2 cellular contexts compared by ENCODE assay signal in the genomic region with DNA sequence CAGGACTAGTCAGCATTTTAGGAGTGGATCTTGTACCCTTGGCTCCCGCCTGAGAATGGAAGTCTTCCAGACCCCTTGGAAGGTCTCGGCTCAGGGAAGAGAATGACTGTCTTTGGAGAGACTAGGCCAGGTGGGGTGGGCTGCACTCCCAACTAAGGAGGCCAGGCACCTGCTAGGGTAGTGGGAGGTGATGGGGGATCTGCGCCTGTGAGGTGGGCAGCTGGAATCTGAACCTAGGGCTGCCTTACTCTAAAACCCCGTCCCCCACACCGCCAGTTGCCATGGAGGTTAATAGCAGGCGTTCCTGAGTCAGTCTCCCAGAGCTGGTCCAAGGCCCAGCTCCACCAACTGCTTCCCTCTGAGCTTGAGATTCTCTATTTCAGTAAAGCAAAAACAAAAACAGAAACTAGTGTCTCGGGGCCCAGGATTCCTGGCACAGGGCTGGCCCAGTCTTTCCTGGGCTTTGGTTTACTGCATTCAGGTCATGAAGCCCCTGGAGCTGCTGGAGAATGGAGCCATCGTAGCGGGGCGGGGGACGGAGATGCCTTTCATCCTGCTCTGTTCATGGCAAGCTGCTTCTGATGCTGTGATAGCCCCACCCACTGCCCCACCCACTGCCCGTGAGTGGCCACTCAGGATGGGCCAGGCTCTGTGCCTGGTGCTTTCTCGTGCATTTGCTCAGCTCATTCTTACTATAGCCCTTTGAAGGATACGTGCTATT.
TF ChIP-seq lines count a peak whose summit lies in the region.

No MANE protein-coding gene starts in this region.

TF ChIP-seq in HCT116, 20 proteins besides CTCF, POLR2A, EP300 and RAD21 (continued from another document):
- TF ChIP-seq, protein P1, sequence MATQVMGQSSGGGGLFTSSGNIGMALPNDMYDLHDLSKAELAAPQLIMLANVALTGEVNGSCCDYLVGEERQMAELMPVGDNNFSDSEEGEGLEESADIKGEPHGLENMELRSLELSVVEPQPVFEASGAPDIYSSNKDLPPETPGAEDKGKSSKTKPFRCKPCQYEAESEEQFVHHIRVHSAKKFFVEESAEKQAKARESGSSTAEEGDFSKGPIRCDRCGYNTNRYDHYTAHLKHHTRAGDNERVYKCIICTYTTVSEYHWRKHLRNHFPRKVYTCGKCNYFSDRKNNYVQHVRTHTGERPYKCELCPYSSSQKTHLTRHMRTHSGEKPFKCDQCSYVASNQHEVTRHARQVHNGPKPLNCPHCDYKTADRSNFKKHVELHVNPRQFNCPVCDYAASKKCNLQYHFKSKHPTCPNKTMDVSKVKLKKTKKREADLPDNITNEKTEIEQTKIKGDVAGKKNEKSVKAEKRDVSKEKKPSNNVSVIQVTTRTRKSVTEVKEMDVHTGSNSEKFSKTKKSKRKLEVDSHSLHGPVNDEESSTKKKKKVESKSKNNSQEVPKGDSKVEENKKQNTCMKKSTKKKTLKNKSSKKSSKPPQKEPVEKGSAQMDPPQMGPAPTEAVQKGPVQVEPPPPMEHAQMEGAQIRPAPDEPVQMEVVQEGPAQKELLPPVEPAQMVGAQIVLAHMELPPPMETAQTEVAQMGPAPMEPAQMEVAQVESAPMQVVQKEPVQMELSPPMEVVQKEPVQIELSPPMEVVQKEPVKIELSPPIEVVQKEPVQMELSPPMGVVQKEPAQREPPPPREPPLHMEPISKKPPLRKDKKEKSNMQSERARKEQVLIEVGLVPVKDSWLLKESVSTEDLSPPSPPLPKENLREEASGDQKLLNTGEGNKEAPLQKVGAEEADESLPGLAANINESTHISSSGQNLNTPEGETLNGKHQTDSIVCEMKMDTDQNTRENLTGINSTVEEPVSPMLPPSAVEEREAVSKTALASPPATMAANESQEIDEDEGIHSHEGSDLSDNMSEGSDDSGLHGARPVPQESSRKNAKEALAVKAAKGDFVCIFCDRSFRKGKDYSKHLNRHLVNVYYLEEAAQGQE (IDR thresholded peaks at IDR 0.05; ENCODE audit: low read depth) = no peak
- TF ChIP-seq JUND (IDR thresholded peaks at IDR 0.05) (no peak), EZH2phosphoT487 (IDR thresholded peaks at IDR 0.05; ENCODE audit: borderline replicate concordance) (no peak), EGR1 (IDR thresholded peaks at IDR 0.05; ENCODE audit: low read depth) (no peak), ZFX (IDR thresholded peaks at IDR 0.05) (no peak), ZNF274 (IDR thresholded peaks at IDR 0.05; ENCODE audit: low read depth, low read length) (no peak), ELF1 (IDR thresholded peaks at IDR 0.05; ENCODE audit: borderline replicate concordance, low read depth) (no peak), SP1 (IDR thresholded peaks at IDR 0.05; ENCODE audit: low read depth) (no peak), FOSL1 (IDR thresholded peaks at IDR 0.05; ENCODE audit: low read depth) (no peak), TCF7L2 (IDR thresholded peaks at IDR 0.05; ENCODE audit: borderline replicate concordance, extremely low read depth, insufficient read depth, insufficient read length) (no peak)
- TF ChIP-seq, protein P2, sequence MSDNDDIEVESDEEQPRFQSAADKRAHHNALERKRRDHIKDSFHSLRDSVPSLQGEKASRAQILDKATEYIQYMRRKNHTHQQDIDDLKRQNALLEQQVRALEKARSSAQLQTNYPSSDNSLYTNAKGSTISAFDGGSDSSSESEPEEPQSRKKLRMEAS (IDR thresholded peaks at IDR 0.05) = no peak
- TF ChIP-seq, protein P3, sequence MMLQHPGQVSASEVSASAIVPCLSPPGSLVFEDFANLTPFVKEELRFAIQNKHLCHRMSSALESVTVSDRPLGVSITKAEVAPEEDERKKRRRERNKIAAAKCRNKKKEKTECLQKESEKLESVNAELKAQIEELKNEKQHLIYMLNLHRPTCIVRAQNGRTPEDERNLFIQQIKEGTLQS (IDR thresholded peaks at IDR 0.05) = no peak
- TF ChIP-seq, protein P4, sequence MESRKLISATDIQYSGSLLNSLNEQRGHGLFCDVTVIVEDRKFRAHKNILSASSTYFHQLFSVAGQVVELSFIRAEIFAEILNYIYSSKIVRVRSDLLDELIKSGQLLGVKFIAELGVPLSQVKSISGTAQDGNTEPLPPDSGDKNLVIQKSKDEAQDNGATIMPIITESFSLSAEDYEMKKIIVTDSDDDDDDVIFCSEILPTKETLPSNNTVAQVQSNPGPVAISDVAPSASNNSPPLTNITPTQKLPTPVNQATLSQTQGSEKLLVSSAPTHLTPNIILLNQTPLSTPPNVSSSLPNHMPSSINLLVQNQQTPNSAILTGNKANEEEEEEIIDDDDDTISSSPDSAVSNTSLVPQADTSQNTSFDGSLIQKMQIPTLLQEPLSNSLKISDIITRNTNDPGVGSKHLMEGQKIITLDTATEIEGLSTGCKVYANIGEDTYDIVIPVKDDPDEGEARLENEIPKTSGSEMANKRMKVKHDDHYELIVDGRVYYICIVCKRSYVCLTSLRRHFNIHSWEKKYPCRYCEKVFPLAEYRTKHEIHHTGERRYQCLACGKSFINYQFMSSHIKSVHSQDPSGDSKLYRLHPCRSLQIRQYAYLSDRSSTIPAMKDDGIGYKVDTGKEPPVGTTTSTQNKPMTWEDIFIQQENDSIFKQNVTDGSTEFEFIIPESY (IDR thresholded peaks at IDR 0.05; ENCODE audit: extremely low read depth, insufficient replicate concordance, low read length) = no peak

TF ChIP-seq in SK-N-SH, 30 proteins besides CTCF, POLR2A, EP300 and RAD21 (continued from another document):
- TF ChIP-seq, protein P5, sequence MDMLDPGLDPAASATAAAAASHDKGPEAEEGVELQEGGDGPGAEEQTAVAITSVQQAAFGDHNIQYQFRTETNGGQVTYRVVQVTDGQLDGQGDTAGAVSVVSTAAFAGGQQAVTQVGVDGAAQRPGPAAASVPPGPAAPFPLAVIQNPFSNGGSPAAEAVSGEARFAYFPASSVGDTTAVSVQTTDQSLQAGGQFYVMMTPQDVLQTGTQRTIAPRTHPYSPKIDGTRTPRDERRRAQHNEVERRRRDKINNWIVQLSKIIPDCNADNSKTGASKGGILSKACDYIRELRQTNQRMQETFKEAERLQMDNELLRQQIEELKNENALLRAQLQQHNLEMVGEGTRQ (IDR thresholded peaks at IDR 0.05; ENCODE audit: borderline replicate concordance, low read depth, low read length) = no peak
- TF ChIP-seq RCOR1 (IDR thresholded peaks at IDR 0.05; ENCODE audit: low read length) = no peak
- TF ChIP-seq NFIC (IDR thresholded peaks at IDR 0.05; ENCODE audit: borderline replicate concordance) = no peak
- TF ChIP-seq, protein P6, sequence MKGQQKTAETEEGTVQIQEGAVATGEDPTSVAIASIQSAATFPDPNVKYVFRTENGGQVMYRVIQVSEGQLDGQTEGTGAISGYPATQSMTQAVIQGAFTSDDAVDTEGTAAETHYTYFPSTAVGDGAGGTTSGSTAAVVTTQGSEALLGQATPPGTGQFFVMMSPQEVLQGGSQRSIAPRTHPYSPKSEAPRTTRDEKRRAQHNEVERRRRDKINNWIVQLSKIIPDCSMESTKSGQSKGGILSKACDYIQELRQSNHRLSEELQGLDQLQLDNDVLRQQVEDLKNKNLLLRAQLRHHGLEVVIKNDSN (IDR thresholded peaks at IDR 0.05; ENCODE audit: borderline replicate concordance, low read depth) = no peak
- TF ChIP-seq TCF12 (IDR thresholded peaks at IDR 0.05) = no peak
- TF ChIP-seq, protein P1 (IDR thresholded peaks at IDR 0.05; ENCODE audit: low read depth, low read length) = no peak
- no peak for TF ChIP-seq FOSL2 (IDR thresholded peaks at IDR 0.05; ENCODE audit: borderline replicate concordance, low read depth)
- TF ChIP-seq ELF1 (IDR thresholded peaks at IDR 0.05) = no peak
- TF ChIP-seq, protein P2 (IDR thresholded peaks at IDR 0.05; ENCODE audit: low read depth) = no peak
- TF ChIP-seq GABPA (IDR thresholded peaks at IDR 0.05; ENCODE audit: low read depth) = no peak
